Comparison of ENCODE assay signal across 32 cellular contexts in genomic region chr1:2334883-2335534, GRCh38. TPM values are rescaled to one million over a fixed set of nuclear protein-coding genes. Genes with fewer than 3 reads are reported as not detected.
A peak's percentile ranks its signal among the peaks of the same experiment; 100 is the strongest.
DNase-seq lines count a peak whose midpoint lies in the region; ATAC-seq and TF ChIP-seq lines count a peak whose summit lies in the region.
"Had no signal": no experiment of that assay in that cellular context is flagged by ENCODE, and none has a peak within 500 bp of the region (broad histone marks: within the 10 kb centered on the region; RNA-seq: fewer than 3 reads in every experiment).

No MANE protein-coding gene starts in this region.

- no peak overlapping the region for H2BK5ac ChIP-seq in H9 (ENCODE audit: insufficient read length, low read length)

- no peak overlapping the region for H2BK15ac ChIP-seq in H9 (ENCODE audit: low read depth, low read length)

- no peak overlapping the region for H3T11ph ChIP-seq in H9 (ENCODE audit: low read length)

- H3K36me3 ChIP-seq in neural progenitor cell (no peaks in the 10 kb centered on the region), osteoblast (ENCODE audit: insufficient read depth, low read length) (no peaks in the 10 kb centered on the region)
- H3K36me3 ChIP-seq: BE2C, WERI-Rb-1 had no signal

- H3K27me3 Mint-ChIP-seq in H9 (ENCODE audit: low read depth), result no peaks in the 10 kb centered on the region
- peaks cover 7% of the 10 kb centered on the region for H3K27me3 Mint-ChIP-seq in neural progenitor cell (ENCODE audit: insufficient read depth, low read depth)
- H3K27me3 Mint-ChIP-seq: activated naive CD8-positive, alpha-beta T cell treated with anti-CD3 and anti-CD28 coated beads, Interleukin-2, amount 50 U/mL, for 24 hours; stimulated activated naive CD8-positive, alpha-beta T cell treated with anti-CD3 and anti-CD28 coated beads, Interleukin-15, Interleukin-2, amounts not matched to agents 100 ng/mL and 50 ng/mL, for 24 hours had no signal

- H3K27ac ChIP-seq in H9 (ENCODE audit: insufficient read length, low read depth, low read length) (no peak overlapping the region), neural progenitor cell (no peak overlapping the region), osteoblast (ENCODE audit: low read depth, low read length) (no peak overlapping the region)
- H3K27ac ChIP-seq: body of pancreas, hepatocyte, HL-60, skin epidermis had no signal

- H2BK120ac ChIP-seq in H9 (ENCODE audit: low read depth, low read length, poor library complexity, severe bottlenecking), result no peak overlapping the region

- H3K4me3 ChIP-seq in neural progenitor cell (no peak overlapping the region), osteoblast (ENCODE audit: insufficient read depth, low read length) (no peak overlapping the region)
- H3K4me3 ChIP-seq: body of pancreas, hepatocyte, skin epidermis had no signal

- H2BK20ac ChIP-seq in H9 (ENCODE audit: low read depth, low read length, poor library complexity, severe bottlenecking), result no peak overlapping the region

- H3K4me3 Mint-ChIP-seq in H9 (no peak overlapping the region), neural progenitor cell (no peak overlapping the region)
- H3K4me3 Mint-ChIP-seq: activated naive CD8-positive, alpha-beta T cell treated with anti-CD3 and anti-CD28 coated beads, Interleukin-2, amount 50 U/mL, for 24 hours; immature natural killer cell; naive B cell; stimulated activated naive CD8-positive, alpha-beta T cell treated with anti-CD3 and anti-CD28 coated beads, Interleukin-15, Interleukin-2, amounts not matched to agents 100 ng/mL and 50 ng/mL, for 24 hours had no signal

- H3K18ac ChIP-seq in H9 (ENCODE audit: insufficient read length, low read depth, low read length), result no peak overlapping the region

- no CpG with 5 or more reads among the region's 33 CpGs for WGBS in H9 (ENCODE audit: extremely low coverage, insufficient read length, low lambda C conversion rate)

- H3K36me3 Mint-ChIP-seq in H9 (ENCODE audit: insufficient read depth in 1 of 3, low read depth in 3 of 3), result peaks cover 0 to 5% (median 2%) of the 10 kb centered on the region in 3 experiments; a peak in 2 of 7 replicates
- H3K36me3 Mint-ChIP-seq in neural progenitor cell, result no peaks in the 10 kb centered on the region
- H3K36me3 Mint-ChIP-seq: immature natural killer cell, naive B cell had no signal

- peak; percentile 19 for ATAC-seq in esophagus mucosa
- ATAC-seq in omental fat pad (ENCODE audit: low FRiP score), result peak; percentile 48
- no peak for ATAC-seq in HG02798 (IDR thresholded peaks at IDR 0.05; ENCODE audit: poor library complexity, unreplicated experiment)
- ATAC-seq: activated naive CD8-positive, alpha-beta T cell treated with anti-CD3 and anti-CD28 coated beads, Interleukin-2, amount 50 U/mL, for 24 hours; body of pancreas; HCT116; left lobe of liver had no signal

- no peak for TF ChIP-seq CTCF in H9 (conservative IDR thresholded peaks at IDR 0.05)
- TF ChIP-seq CTCF in omental fat pad (IDR thresholded peaks at IDR 0.05), result no peak
- TF ChIP-seq CTCF in neural progenitor cell (IDR thresholded peaks at IDR 0.05), result no peak
- TF ChIP-seq CTCF in osteoblast (IDR thresholded peaks at IDR 0.05; ENCODE audit: extremely low read depth, low read depth, low read length), result no peak

- H4K8ac ChIP-seq in H9 (replicated peaks; ENCODE audit: insufficient read length, low read depth, low read length), result no peak overlapping the region

- no peak overlapping the region for H2AK5ac ChIP-seq in H9 (ENCODE audit: insufficient read length, low read length)

- H2AFZ ChIP-seq in H9 (ENCODE audit: low read length) (no peak overlapping the region), neural progenitor cell (replicated peaks) (no peak overlapping the region), osteoblast (ENCODE audit: low read length) (no peak overlapping the region)
- H2AFZ ChIP-seq: hepatocyte had no signal

- no peak overlapping the region for H3K14ac ChIP-seq in H9 (ENCODE audit: insufficient read depth, low read length)

- no peaks in the 10 kb centered on the region for H3K79me2 ChIP-seq in H9 (ENCODE audit: insufficient read depth, low read length)
- H3K79me2 ChIP-seq in neural progenitor cell (ENCODE audit: low read depth), result no peaks in the 10 kb centered on the region
- no peaks in the 10 kb centered on the region for H3K79me2 ChIP-seq in osteoblast (ENCODE audit: insufficient read depth, low read length)
- H3K79me2 ChIP-seq: hepatocyte had no signal

- H3K27me3 ChIP-seq in H9 (ENCODE audit: insufficient read depth, low read length), result no peaks in the 10 kb centered on the region
- no peaks in the 10 kb centered on the region for H3K27me3 ChIP-seq in neural progenitor cell
- H3K27me3 ChIP-seq in osteoblast (ENCODE audit: insufficient read depth, low read length), result no peaks in the 10 kb centered on the region
- H3K27me3 ChIP-seq: BE2C, body of pancreas, hepatocyte had no signal

- peaks cover 10 to 13% of the 10 kb centered on the region in 2 experiments for H3K9me3 Mint-ChIP-seq in H9
- no peaks in the 10 kb centered on the region for H3K9me3 Mint-ChIP-seq in neural progenitor cell
- H3K9me3 Mint-ChIP-seq: activated naive CD8-positive, alpha-beta T cell treated with anti-CD3 and anti-CD28 coated beads, Interleukin-2, amount 50 U/mL, for 24 hours; immature natural killer cell; naive B cell; stimulated activated naive CD8-positive, alpha-beta T cell treated with anti-CD3 and anti-CD28 coated beads, Interleukin-15, Interleukin-2, amounts not matched to agents 100 ng/mL and 50 ng/mL, for 24 hours had no signal

- no peak overlapping the region for H2BK12ac ChIP-seq in H9 (ENCODE audit: insufficient read length, low read depth, low read length)

- no peak overlapping the region for H3K4ac ChIP-seq in H9 (ENCODE audit: low read depth, low read length)

- no peaks in the 10 kb centered on the region for H4K20me1 ChIP-seq in H9 (ENCODE audit: control insufficient read depth, insufficient read depth, insufficient read length)
- no peaks in the 10 kb centered on the region for H4K20me1 ChIP-seq in neural progenitor cell (ENCODE audit: low read depth)
- H4K20me1 ChIP-seq in osteoblast (ENCODE audit: insufficient read depth, low read length), result no peaks in the 10 kb centered on the region

- H3K79me1 ChIP-seq in H9 (ENCODE audit: insufficient read depth, low read depth, low read length, poor library complexity, severe bottlenecking), result no peaks in the 10 kb centered on the region

- no peak overlapping the region for H4K5ac ChIP-seq in H9 (ENCODE audit: insufficient read length, low read depth, low read length)

- H3K27ac Mint-ChIP-seq in H9 (0 out of 7 replicates have a peak overlapping the region, but pooled peaks of 2 of the 3 experiments have one; percentile 52 to 73), neural progenitor cell (no peak overlapping the region)
- H3K27ac Mint-ChIP-seq: activated naive CD8-positive, alpha-beta T cell treated with anti-CD3 and anti-CD28 coated beads, Interleukin-2, amount 50 U/mL, for 24 hours; immature natural killer cell; naive B cell; stimulated activated naive CD8-positive, alpha-beta T cell treated with anti-CD3 and anti-CD28 coated beads, Interleukin-15, Interleukin-2, amounts not matched to agents 100 ng/mL and 50 ng/mL, for 24 hours had no signal

- no peak overlapping the region for H3K56ac ChIP-seq in H9 (ENCODE audit: insufficient read length, low read depth, low read length)

- no peak overlapping the region for H4K91ac ChIP-seq in H9 (ENCODE audit: insufficient read length, low read depth, low read length)

- H3K9ac ChIP-seq in H9 (ENCODE audit: extremely low read depth, insufficient read length, low read length) (no peak overlapping the region), neural progenitor cell (no peak overlapping the region)

- H3F3A ChIP-seq in neural progenitor cell (ENCODE audit: low read depth), result no peaks in the 10 kb centered on the region

- H3K4me1 Mint-ChIP-seq in H9 (peaks cover 0 to 10% of the 10 kb centered on the region in 2 experiments; a peak in 2 of 4 replicates), neural progenitor cell (peaks cover 20% of the 10 kb centered on the region)
- H3K4me1 Mint-ChIP-seq: activated naive CD8-positive, alpha-beta T cell treated with anti-CD3 and anti-CD28 coated beads, Interleukin-2, amount 50 U/mL, for 24 hours; immature natural killer cell; naive B cell had no signal

- H3K23me2 ChIP-seq in H9 (ENCODE audit: insufficient read length, low read depth, low read length, poor library complexity, severe bottlenecking), result no peaks in the 10 kb centered on the region

- H3K4me1 ChIP-seq in H9 (ENCODE audit: insufficient read depth, low read length), result no peaks in the 10 kb centered on the region
- no peaks in the 10 kb centered on the region for H3K4me1 ChIP-seq in neural progenitor cell
- peaks cover 4% of the 10 kb centered on the region for H3K4me1 ChIP-seq in osteoblast (ENCODE audit: insufficient read depth, low read length)
- H3K4me1 ChIP-seq: BE2C had no signal

- H3K9me3 ChIP-seq in H9 (ENCODE audit: control insufficient read depth, low read depth, low read length) (no peaks in the 10 kb centered on the region), neural progenitor cell (ENCODE audit: low read depth) (no peaks in the 10 kb centered on the region), osteoblast (ENCODE audit: low read depth, low read length) (no peaks in the 10 kb centered on the region)
- H3K9me3 ChIP-seq: BE2C, body of pancreas had no signal

- no peak for DNase-seq in H9
- peak; percentile 47 for DNase-seq in amniotic epithelial cell (ENCODE audit: low read depth)
- DNase-seq in omental fat pad (ENCODE audit: low spot score), result peak; percentile 34
- no peak for DNase-seq in neural progenitor cell (ENCODE audit: low spot score)
- DNase-seq in osteoblast (ENCODE audit: insufficient read length, low spot score, missing footprints), result no peak
- no peak for DNase-seq in amygdala (lab: John Stamatoyannopoulos, UW)
- DNase-seq: activated CD4-positive, alpha-beta T cell treated with anti-CD3 and anti-CD28 coated beads for 48 hours; activated naive CD8-positive, alpha-beta T cell treated with anti-CD3 and anti-CD28 coated beads, Interleukin-2, amount 50 U/mL, for 24 hours; activated T-cell treated with anti-CD3 and anti-CD28 coated beads, Interleukin-2, amount 50 U/mL, for 48 hours; BE2C; body of pancreas; erythroblast; GF-D8; immature natural killer cell; Kasumi-1; naive B cell; NCI-H187; NCI-H2171 treated with DMSO at 0.1 percent for 48 hours; NCI-H526; retina; SIG-M5; SW 1271; T-helper 9 cell; WERI-Rb-1 had no signal

- H3K23ac ChIP-seq in H9 (ENCODE audit: insufficient read length, low read depth, low read length), result no peak overlapping the region

- H3K4me2 ChIP-seq in H9 (ENCODE audit: insufficient read depth, insufficient read length, low read length), result no peak overlapping the region
- H3K4me2 ChIP-seq in neural progenitor cell, result no peak overlapping the region
- H3K4me2 ChIP-seq in osteoblast (ENCODE audit: insufficient read depth, low read length), result no peak overlapping the region
- H3K4me2 ChIP-seq: hepatocyte had no signal

RNA-seq across cellular contexts. Expression of gene MORN1, which starts 56.3 kb away (rescaled TPM):
- 12.7 and 14.3 TPM in 2 replicates for total RNA-seq in H9 (2021)
- total RNA-seq in esophagus mucosa, result 8.4 TPM
- 1 to 10 TPM; 4.0 to 9.1 (median 6.4) TPM for total RNA-seq in omental fat pad
- 7.0 and 15.5 TPM in 2 replicates for total RNA-seq in neural progenitor cell (ENCODE audit: low replicate concordance)
- 12.4 and 13.4 TPM in 2 replicates for total RNA-seq in osteoblast

RNA-seq across cellular contexts. Expression of gene RER1, which starts 56.6 kb away (rescaled TPM):
- total RNA-seq in H9 (2021) (110 and 118 TPM in 2 replicates), esophagus mucosa (167 TPM), omental fat pad (10 to 100 TPM; 59.4 to 91.7 (median 72.7) TPM), neural progenitor cell (ENCODE audit: low replicate concordance) (39.1 and 42.5 TPM in 2 replicates), osteoblast (77.8 and 95.2 TPM in 2 replicates)

Comparison
In these comparisons a context has a peak if more than half of its experiments do, and no peak if none do; other contexts are left out.
1. DNase-seq: peak in amniotic epithelial cell (single experiment) and omental fat pad (single experiment); none in H9 (single experiment), neural progenitor cell (single experiment), osteoblast (single experiment) and amygdala (0 of 56).